Comparison of ENCODE assay signal across 9 cellular contexts in genomic region chr3:11096266-11097135, GRCh38. TPM values are rescaled to one million over a fixed set of nuclear protein-coding genes. Genes with fewer than 3 reads are reported as not detected.
DNase-seq lines count a peak whose midpoint lies in the region; ATAC-seq, FAIRE-seq and TF ChIP-seq lines count a peak whose summit lies in the region.
"Had no signal": no experiment of that assay in that cellular context is flagged by ENCODE, and none has a peak within 500 bp of the region (broad histone marks: within the 10 kb centered on the region; RNA-seq: fewer than 3 reads in every experiment).

No MANE protein-coding gene starts in this region.

- CTCF ChIA-PET in A549 (lab: Yijun Ruan, JAX): interaction anchor here (0.6 to 7.5 kb wide), 12 partner anchors 14 to 239 kb away, joined by 3 to 56 read pairs (median 4); partner anchors contain the start of gene HRH1
- CTCF ChIA-PET in HCT116 (lab: Charles Lee): interaction anchor here (1.0 to 1.8 kb wide), 8 partner anchors 11 to 239 kb away, joined by 3 to 10 read pairs (median 4); no protein-coding TSS in a partner anchor

- in situ Hi-C loops in gastrocnemius medialis (cut with MboI; ENCODE audit: low sequenced_read_pairs in 4 of 4): no loop called here

- TF ChIP-seq POLR2A in A549 (IDR thresholded peaks at IDR 0.05; ENCODE audit: low read length) (no peak), HCT116 (IDR thresholded peaks at IDR 0.05; ENCODE audit: borderline replicate concordance, extremely low read depth, insufficient read depth, insufficient read length) (no peak), gastrocnemius medialis (IDR thresholded peaks at IDR 0.05) (no peak)

- no peaks in the 10 kb centered on the region for H3K9me3 ChIP-seq in A549
- H3K9me3 ChIP-seq in HCT116 (ENCODE audit: control insufficient read depth in 1 of 2, insufficient read depth in 1 of 2, low read depth in 1 of 2, low read length in 2 of 2): peaks cover 0 to under 1% of the 10 kb centered on the region in 2 experiments; a peak in 2 of 4 replicates
- H3K9me3 ChIP-seq in astrocyte (ENCODE audit: insufficient read depth, low read depth, low read length): no peaks in the 10 kb centered on the region
- H3K9me3 ChIP-seq in iPS-15b (ENCODE audit: control insufficient read depth, insufficient read depth, low read length): no peaks in the 10 kb centered on the region
- no peaks in the 10 kb centered on the region for H3K9me3 ChIP-seq in gastrocnemius medialis
- H3K9me3 ChIP-seq: neutrophil had no signal

- TF ChIP-seq RAD21 in A549 (conservative IDR thresholded peaks at IDR 0.05 in 1 of 2, IDR thresholded peaks at IDR 0.05 in 1 of 2) (peak in 1 of 2 experiments; percentile 38; a peak in 3 of 5 replicates), HCT116 (IDR thresholded peaks at IDR 0.05; ENCODE audit: low read depth) (no peak)

- ATAC-seq in A549 (peak; percentile 93 to 95), HCT116 (peak; percentile 88), gastrocnemius medialis (peak; percentile 39 to 49), GM19467 (IDR thresholded peaks at IDR 0.05; ENCODE audit: unreplicated experiment) (no peak), GM18520 (IDR thresholded peaks at IDR 0.05; ENCODE audit: unreplicated experiment) (no peak)

- FAIRE-seq in A549 (lab: Jason Lieb, UNC): no peak
- FAIRE-seq in astrocyte (lab: Jason Lieb, UNC): peak; percentile 62

- H3K9me2 ChIP-seq in HCT116 (ENCODE audit: insufficient read depth): no peaks in the 10 kb centered on the region

- peaks cover 2% of the 10 kb centered on the region for H3K9me3 Mint-ChIP-seq in astrocyte (ENCODE audit: unreplicated experiment)

- no peak; the same call in 2 of the 3 replicates for TF ChIP-seq CTCF in A549 (IDR thresholded peaks at IDR 0.05)
- no peak; a peak in 1 of 6 replicates for TF ChIP-seq CTCF in HCT116 (IDR thresholded peaks at IDR 0.05 in 2 of 3, conservative IDR thresholded peaks at IDR 0.05 in 1 of 3; ENCODE audit: borderline replicate concordance in 1 of 3, insufficient read depth in 1 of 3, low read depth in 2 of 3, low read length in 2 of 3)
- peak; percentile 1 for TF ChIP-seq CTCF in astrocyte (IDR thresholded peaks at IDR 0.05; ENCODE audit: insufficient read depth, low read depth, low read length)
- TF ChIP-seq CTCF in gastrocnemius medialis (IDR thresholded peaks at IDR 0.05 in 4 of 5, conservative IDR thresholded peaks at IDR 0.05 in 1 of 5): no peak

- 15% methylated on average over 9 of the region's 23 CpGs for WGBS in A549 (ENCODE audit: missing lambda C conversion rate)

- no peaks in the 10 kb centered on the region for H3K36me3 ChIP-seq in HCT116 (ENCODE audit: control insufficient read depth in 1 of 2, insufficient read depth in 2 of 2, low read length in 2 of 2)
- no peaks in the 10 kb centered on the region for H3K36me3 ChIP-seq in astrocyte (ENCODE audit: insufficient read depth, low read length)
- no peaks in the 10 kb centered on the region for H3K36me3 ChIP-seq in iPS-15b (ENCODE audit: control insufficient read depth, insufficient read depth, low read length)
- H3K36me3 ChIP-seq in gastrocnemius medialis: no peaks in the 10 kb centered on the region
- H3K36me3 ChIP-seq: neutrophil had no signal

- H3K27ac ChIP-seq in A549: peak overlapping the region; percentile 78 to 92
- H3K27ac ChIP-seq in HCT116 (ENCODE audit: low read depth, low read length): peak overlapping the region; percentile 76
- peak overlapping the region; percentile 94 for H3K27ac ChIP-seq in astrocyte (ENCODE audit: low read depth, low read length)
- H3K27ac ChIP-seq in gastrocnemius medialis: peak overlapping the region in 2 of 4 donors; percentile 35 to 47
- H3K27ac ChIP-seq: neutrophil had no signal

- H3K4me3 ChIP-seq in A549 (peak overlapping the region; percentile 16), HCT116 (replicated peaks in 1 of 2; ENCODE audit: low read depth in 1 of 2, low read length in 2 of 2) (peak overlapping the region; percentile 44 to 56), astrocyte (ENCODE audit: insufficient read depth, low read depth, low read length) (peak overlapping the region; percentile 54), iPS-15b (ENCODE audit: low read depth, low read length) (peak overlapping the region; percentile 33), gastrocnemius medialis (peak overlapping the region in 2 of 4 donors; percentile 10 to 26)

- peaks cover 24% of the 10 kb centered on the region for H3K4me1 Mint-ChIP-seq in astrocyte (ENCODE audit: low read depth, unreplicated experiment)

- H3K79me2 ChIP-seq in HCT116 (ENCODE audit: insufficient read depth, low read length) (no peaks in the 10 kb centered on the region), astrocyte (ENCODE audit: insufficient read depth, low read length) (no peaks in the 10 kb centered on the region)

- DNase-seq in A549 (ENCODE audit: low read depth in 1 of 2, low spot score in 1 of 2): peak; percentile 73 to 88
- peak; percentile 74 for DNase-seq in HCT116 (ENCODE audit: low read depth, low spot score)
- peak; percentile 81 to 88 for DNase-seq in SW 1271 (lab: John Stamatoyannopoulos, UW)
- peak; percentile 87 for DNase-seq in astrocyte (ENCODE audit: low read depth)
- DNase-seq in gastrocnemius medialis: peak in 1 of 2 donors; percentile 30

- H3K27me3 Mint-ChIP-seq in astrocyte (ENCODE audit: low read depth, unreplicated experiment): no peaks in the 10 kb centered on the region

- POLR2A ChIA-PET in A549 (lab: Yijun Ruan, JAX) (interaction anchor here (1.0 to 1.8 kb wide), 2 partner anchors 40 to 191 kb away, joined by 3 to 15 read pairs; no protein-coding TSS in a partner anchor), HCT116 (lab: Charles Lee) (interaction anchor here (0.8 to 2.6 kb wide), 7 partner anchors 9 to 674 kb away, joined by 3 to 8 read pairs (median 4); partner anchors contain the start of gene HRH1)

- peak overlapping the region; percentile 66 for H3K4me3 Mint-ChIP-seq in astrocyte (ENCODE audit: unreplicated experiment)

- RAD21 ChIA-PET in HCT116 (lab: Charles Lee; ENCODE audit: low non-redundant PET in 1 of 2, low total read pairs in 2 of 2, uncharacterized antibody in 2 of 2, unreplicated experiment in 2 of 2): interaction anchor here (0.6 to 2.0 kb wide), 3 partner anchors 36 to 1110 kb away, joined by 3 to 5 read pairs (median 5); partner anchors contain the start of gene EMC3 (in 1 of the 2)

- H3K4me2 ChIP-seq in A549: peak overlapping the region; percentile 78
- peak overlapping the region; percentile 90 for H3K4me2 ChIP-seq in HCT116 (ENCODE audit: low read length)
- peak overlapping the region; percentile 89 for H3K4me2 ChIP-seq in astrocyte (ENCODE audit: low read length)

- no peaks in the 10 kb centered on the region for H3K27me3 ChIP-seq in HCT116 (ENCODE audit: insufficient read depth, low read length)
- no peaks in the 10 kb centered on the region for H3K27me3 ChIP-seq in astrocyte (ENCODE audit: insufficient read depth, low read length)
- H3K27me3 ChIP-seq in iPS-15b (ENCODE audit: control insufficient read depth, insufficient read depth, low read length): peaks cover 8% of the 10 kb centered on the region
- peaks cover 7 to 15% (median 11%) of the 10 kb centered on the region in 3 donors for H3K27me3 ChIP-seq in gastrocnemius medialis

- H3K36me3 Mint-ChIP-seq in astrocyte (ENCODE audit: low read depth, unreplicated experiment): peaks cover 3% of the 10 kb centered on the region

- intact Hi-C loops in HCT116 (cut with micrococcal nuclease) (loop anchor here (1.0 kb wide), 1 partner anchor 41 kb away; no protein-coding TSS in a partner anchor), gastrocnemius medialis (cut with DNase I; ENCODE audit: low total_unique reads) (no loop called here)

- H3K9ac ChIP-seq in HCT116 (ENCODE audit: low read length) (peak overlapping the region; percentile 70), astrocyte (ENCODE audit: low read length) (peak overlapping the region; percentile 87), iPS-15b (ENCODE audit: low read depth, low read length) (no peak overlapping the region)

- peak in 1 of 2 experiments; percentile 44; a peak in 1 of 5 replicates for TF ChIP-seq EP300 in A549 (IDR thresholded peaks at IDR 0.05)

- peak overlapping the region; percentile 94 for H2AFZ ChIP-seq in HCT116 (ENCODE audit: low read depth, low read length, poor library complexity, severe bottlenecking)
- peak overlapping the region; percentile 89 for H2AFZ ChIP-seq in astrocyte (ENCODE audit: low read depth, low read length)

- H3K4me1 ChIP-seq in A549 (peaks cover 16% of the 10 kb centered on the region), HCT116 (ENCODE audit: control insufficient read depth in 1 of 2, insufficient read depth in 2 of 2, low read length in 2 of 2) (peaks cover 22 to 32% of the 10 kb centered on the region in 2 experiments; a peak in 3 of 4 replicates), astrocyte (ENCODE audit: insufficient read depth, low read length) (peaks cover 19% of the 10 kb centered on the region), iPS-15b (ENCODE audit: control insufficient read depth, insufficient read depth, low read length) (peaks cover 4% of the 10 kb centered on the region), gastrocnemius medialis (peaks cover 0 to 4% of the 10 kb centered on the region in 2 donors)

- no TSS peak for BruUV-seq in HCT116 (replicated peaks; lab: Mats Ljungman, UMichigan)

- H4K20me1 ChIP-seq in HCT116 (ENCODE audit: insufficient read depth) (no peaks in the 10 kb centered on the region), astrocyte (ENCODE audit: insufficient read depth, low read length) (no peaks in the 10 kb centered on the region)

- H3K27ac Mint-ChIP-seq in astrocyte (ENCODE audit: unreplicated experiment): peak overlapping the region; percentile 72

TF ChIP-seq in A549, 52 proteins besides CTCF, POLR2A, EP300 and RAD21 (continues in another document):
- TF ChIP-seq JUN (IDR thresholded peaks at IDR 0.05) (peak in 1 of 2 experiments; percentile 69; a peak in 1 of 5 replicates), JUNB (IDR thresholded peaks at IDR 0.05) (peak; percentile 59; the same call in 1 of the 2 replicates), FOSL2 (IDR thresholded peaks at IDR 0.05) (peak; percentile 79), FOSL2 (CRISPR knock-in tag; IDR thresholded peaks at IDR 0.05) (peak; percentile 92)

TF ChIP-seq in HCT116, 20 proteins besides CTCF, POLR2A, EP300 and RAD21 (continues in another document):
- TF ChIP-seq ZNF274 (IDR thresholded peaks at IDR 0.05; ENCODE audit: low read depth, low read length): no peak
- TF ChIP-seq, protein P1, sequence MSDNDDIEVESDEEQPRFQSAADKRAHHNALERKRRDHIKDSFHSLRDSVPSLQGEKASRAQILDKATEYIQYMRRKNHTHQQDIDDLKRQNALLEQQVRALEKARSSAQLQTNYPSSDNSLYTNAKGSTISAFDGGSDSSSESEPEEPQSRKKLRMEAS (IDR thresholded peaks at IDR 0.05): peak; percentile 92
- TF ChIP-seq EGR1 (IDR thresholded peaks at IDR 0.05; ENCODE audit: low read depth): peak; percentile 99

RNA-seq across cellular contexts. Expression of gene HRH1, which starts 57.8 kb away (rescaled TPM):
- polyA plus RNA-seq in A549 (2011; rRNA removed) (4.2 and 4.7 TPM in 2 replicates), A549 (2017; fragmentation: RNase III; extraction: RNeasy Plus Mini Kit Qiagen cat#74134 plus additional on column Dnase treatment) (3.7 to 4.2 TPM (median 3.7 TPM) in 3 replicates)
- 1.2 and 1.6 TPM in 2 replicates for polyA plus RNA-seq in A549 (2012; cell fraction: cytosol; rRNA removed)
- 1.7 and 2.1 TPM in 2 replicates for polyA plus RNA-seq in A549 (2012; cell fraction: nucleus; rRNA removed)
- polyA minus RNA-seq in A549 (2011; rRNA and poly(A)+ RNA removed): 8.4 and 9.8 TPM in 2 replicates
- total RNA-seq in HCT116 (2021; ENCODE audit: unreplicated experiment) (7.0 TPM), astrocyte (2.1 and 2.4 TPM in 2 replicates), gastrocnemius medialis (1 to 10 TPM in 2 of 4 donors, under 1 TPM in 2; 0.75 to 1.2 (median 0.98) TPM)
- 5.4 and 6.0 TPM in 2 replicates for polyA plus RNA-seq in HCT116 (2012)

Comparison
In these comparisons a context has a peak if more than half of its experiments do, and no peak if none do; other contexts are left out.
1. ATAC-seq: peak in A549 (2 of 2), HCT116 (single experiment) and gastrocnemius medialis (2 of 2); none in GM19467 (single experiment) and GM18520 (single experiment).
2. Peak in every context shown above with its lines, with median percentiles within 50 percentile points of each other: H3K4me2 ChIP-seq.